Comparison of ENCODE assay signal across 1 cellular context in genomic region chr17:42248351-42249179, GRCh38.
TF ChIP-seq lines count a peak whose summit lies in the region.

No MANE protein-coding gene starts in this region.

TF ChIP-seq in GM12878, 131 proteins besides CTCF, POLR2A, EP300 and RAD21 (continued from another document):
- no peak for TF ChIP-seq PRDM15 (CRISPR knock-in tag; IDR thresholded peaks at IDR 0.05)
